In the genomic region with DNA sequence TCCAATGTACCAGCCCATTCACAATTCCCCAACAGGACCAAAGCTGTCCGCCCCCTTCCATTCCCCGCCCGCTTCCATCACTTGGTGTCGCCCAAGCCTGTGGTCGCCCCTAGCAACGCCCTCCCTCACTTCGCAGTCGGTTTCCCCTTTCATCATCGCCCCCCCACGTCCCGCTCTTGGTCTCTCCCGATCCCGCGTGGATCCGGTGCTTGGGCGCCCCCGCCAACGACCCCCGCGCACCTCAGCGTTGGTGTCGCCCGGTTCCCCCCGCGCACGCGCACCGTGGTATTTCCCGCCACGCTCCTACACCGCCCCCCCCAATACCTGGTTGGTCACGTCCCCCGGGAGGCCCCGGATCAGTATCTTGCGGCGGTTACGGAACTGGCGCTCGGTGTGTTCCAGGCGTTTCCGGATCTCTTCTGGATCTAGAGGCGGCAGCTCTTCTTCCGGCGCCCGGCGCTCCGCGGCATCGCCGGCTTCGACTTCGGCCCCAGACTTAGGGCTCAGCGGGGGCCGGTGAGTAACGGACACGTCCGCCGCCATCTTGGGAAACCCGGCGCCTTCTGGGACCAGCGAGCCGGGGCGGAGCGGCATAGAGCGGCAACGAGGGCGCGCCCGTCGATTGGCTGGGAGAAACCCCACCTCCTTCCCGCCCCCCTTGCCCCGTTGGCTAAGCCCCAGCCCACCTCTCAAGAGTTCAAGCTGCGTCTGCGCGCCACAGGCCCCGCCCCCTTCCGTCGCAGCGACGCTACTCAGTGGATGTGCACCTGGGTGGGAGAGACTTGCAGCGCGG, we compare ENCODE assay signal across 1 cellular context.
A peak's percentile ranks its signal among the peaks of the same experiment; 100 is the strongest.
TF ChIP-seq lines count a peak whose summit lies in the region.

Gene RAVER1, minus strand, starts transcription at position 565 of the 793 bp plus-strand sequence. Its CDS starts 22 bp downstream, at position 543.

TF ChIP-seq in K562, 482 proteins besides CTCF, POLR2A, EP300 and RAD21 (continued from another document and continues in another):
- TF ChIP-seq REST (CRISPR knock-in tag; IDR thresholded peaks at IDR 0.05; ENCODE audit: low read depth) (no peak), NFIX (CRISPR knock-in tag; IDR thresholded peaks at IDR 0.05; ENCODE audit: low read depth) (no peak), L3MBTL2 (IDR thresholded peaks at IDR 0.05) (peak; percentile 69), KAT7 (CRISPR knock-in tag; IDR thresholded peaks at IDR 0.05; ENCODE audit: borderline replicate concordance) (peak; percentile 69; the same call in 1 of the 2 replicates), BRF2 (IDR thresholded peaks at IDR 0.05; ENCODE audit: borderline replicate concordance, insufficient read depth, insufficient read length) (no peak), GABPB1 (CRISPR knock-in tag; IDR thresholded peaks at IDR 0.05) (peak; percentile 85), ZBED1 (IDR thresholded peaks at IDR 0.05) (no peak), FOXO4 (CRISPR knock-in tag; IDR thresholded peaks at IDR 0.05) (no peak), POLR3G (IDR thresholded peaks at IDR 0.05; ENCODE audit: extremely low read depth, insufficient read length, insufficient replicate concordance) (no peak), MIER1 (IDR thresholded peaks at IDR 0.05; ENCODE audit: low read depth) (peak; percentile 61; the same call in 1 of the 2 replicates), E2F4 (CRISPR knock-in tag; IDR thresholded peaks at IDR 0.05; ENCODE audit: low read depth) (peak; percentile 85), PML (IDR thresholded peaks at IDR 0.05; ENCODE audit: low read length) (peak; percentile 88), GATAD2A (IDR thresholded peaks at IDR 0.05) (no peak), NCOA6 (IDR thresholded peaks at IDR 0.05) (no peak), ZKSCAN1 (IDR thresholded peaks at IDR 0.05; ENCODE audit: low read depth, low read length) (peak; percentile 45; the same call in 1 of the 2 replicates), ZNF318 (IDR thresholded peaks at IDR 0.05; ENCODE audit: borderline replicate concordance in 1 of 2, low read depth in 1 of 2) (no peak), HOXB6 (CRISPR knock-in tag; IDR thresholded peaks at IDR 0.05; ENCODE audit: borderline replicate concordance) (no peak), YBX1 (IDR thresholded peaks at IDR 0.05) (no peak), SUPT5H (IDR thresholded peaks at IDR 0.05) (peak; percentile 97), KLF10 (CRISPR knock-in tag; IDR thresholded peaks at IDR 0.05) (no peak)
- TF ChIP-seq, protein P1, sequence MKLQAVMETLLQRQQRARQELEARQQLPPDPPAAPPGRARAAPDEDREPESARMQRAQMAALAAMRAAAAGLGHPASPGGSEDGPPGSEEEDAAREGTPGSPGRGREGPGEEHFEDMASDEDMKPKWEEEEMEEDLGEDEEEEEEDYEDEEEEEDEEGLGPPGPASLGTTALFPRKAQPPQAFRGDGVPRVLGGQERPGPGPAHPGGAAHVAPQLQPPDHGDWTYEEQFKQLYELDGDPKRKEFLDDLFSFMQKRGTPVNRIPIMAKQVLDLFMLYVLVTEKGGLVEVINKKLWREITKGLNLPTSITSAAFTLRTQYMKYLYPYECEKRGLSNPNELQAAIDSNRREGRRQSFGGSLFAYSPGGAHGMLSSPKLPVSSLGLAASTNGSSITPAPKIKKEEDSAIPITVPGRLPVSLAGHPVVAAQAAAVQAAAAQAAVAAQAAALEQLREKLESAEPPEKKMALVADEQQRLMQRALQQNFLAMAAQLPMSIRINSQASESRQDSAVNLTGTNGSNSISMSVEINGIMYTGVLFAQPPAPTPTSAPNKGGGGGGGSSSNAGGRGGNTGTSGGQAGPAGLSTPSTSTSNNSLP (IDR thresholded peaks at IDR 0.05; ENCODE audit: borderline replicate concordance, low read depth, low read length) = no peak
- TF ChIP-seq, protein P2, sequence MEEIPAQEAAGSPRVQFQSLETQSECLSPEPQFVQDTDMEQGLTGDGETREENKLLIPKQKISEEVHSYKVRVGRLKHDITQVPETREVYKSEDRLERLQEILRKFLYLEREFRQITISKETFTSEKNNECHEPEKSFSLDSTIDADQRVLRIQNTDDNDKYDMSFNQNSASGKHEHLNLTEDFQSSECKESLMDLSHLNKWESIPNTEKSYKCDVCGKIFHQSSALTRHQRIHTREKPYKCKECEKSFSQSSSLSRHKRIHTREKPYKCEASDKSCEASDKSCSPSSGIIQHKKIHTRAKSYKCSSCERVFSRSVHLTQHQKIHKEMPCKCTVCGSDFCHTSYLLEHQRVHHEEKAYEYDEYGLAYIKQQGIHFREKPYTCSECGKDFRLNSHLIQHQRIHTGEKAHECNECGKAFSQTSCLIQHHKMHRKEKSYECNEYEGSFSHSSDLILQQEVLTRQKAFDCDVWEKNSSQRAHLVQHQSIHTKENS (CRISPR knock-in tag; IDR thresholded peaks at IDR 0.05) = no peak
- TF ChIP-seq, protein P3, sequence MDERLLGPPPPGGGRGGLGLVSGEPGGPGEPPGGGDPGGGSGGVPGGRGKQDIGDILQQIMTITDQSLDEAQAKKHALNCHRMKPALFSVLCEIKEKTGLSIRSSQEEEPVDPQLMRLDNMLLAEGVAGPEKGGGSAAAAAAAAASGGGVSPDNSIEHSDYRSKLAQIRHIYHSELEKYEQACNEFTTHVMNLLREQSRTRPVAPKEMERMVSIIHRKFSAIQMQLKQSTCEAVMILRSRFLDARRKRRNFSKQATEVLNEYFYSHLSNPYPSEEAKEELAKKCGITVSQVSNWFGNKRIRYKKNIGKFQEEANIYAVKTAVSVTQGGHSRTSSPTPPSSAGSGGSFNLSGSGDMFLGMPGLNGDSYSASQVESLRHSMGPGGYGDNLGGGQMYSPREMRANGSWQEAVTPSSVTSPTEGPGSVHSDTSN (CRISPR knock-in tag; IDR thresholded peaks at IDR 0.05; ENCODE audit: low read depth) = no peak
- TF ChIP-seq, protein P3 (tag; conservative IDR thresholded peaks at IDR 0.05; ENCODE audit: low read depth) = no peak
- TF ChIP-seq, protein P4, sequence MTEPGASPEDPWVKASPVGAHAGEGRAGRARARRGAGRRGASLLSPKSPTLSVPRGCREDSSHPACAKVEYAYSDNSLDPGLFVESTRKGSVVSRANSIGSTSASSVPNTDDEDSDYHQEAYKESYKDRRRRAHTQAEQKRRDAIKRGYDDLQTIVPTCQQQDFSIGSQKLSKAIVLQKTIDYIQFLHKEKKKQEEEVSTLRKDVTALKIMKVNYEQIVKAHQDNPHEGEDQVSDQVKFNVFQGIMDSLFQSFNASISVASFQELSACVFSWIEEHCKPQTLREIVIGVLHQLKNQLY (CRISPR knock-in tag; conservative IDR thresholded peaks at IDR 0.05) = no peak
